In genomic region chr1:67584938-67585337, GRCh38 we compare ENCODE assay signal across 21 cellular contexts.
DNase-seq lines count a peak whose midpoint lies in the region; ATAC-seq and TF ChIP-seq lines count a peak whose summit lies in the region.
"Had no signal": no experiment of that assay in that cellular context is flagged by ENCODE, and none has a peak within 500 bp of the region (broad histone marks: within the 10 kb centered on the region; RNA-seq: fewer than 3 reads in every experiment).

No MANE protein-coding gene starts in this region.

- H3K27me3 ChIP-seq in heart left ventricle (no peaks in the 10 kb centered on the region), thoracic aorta (replicated peaks; ENCODE audit: insufficient read depth) (no peaks in the 10 kb centered on the region), mammary epithelial cell (ENCODE audit: insufficient read depth, low read length) (no peaks in the 10 kb centered on the region)

- no peak overlapping the region for H2AFZ ChIP-seq in mammary epithelial cell (ENCODE audit: low read depth, low read length)

- CTCF ChIA-PET in mammary epithelial cell (lab: Charles Lee; ENCODE audit: low non-redundant PET): no interaction called here

- no peak overlapping the region for H3K4me2 ChIP-seq in mammary epithelial cell (ENCODE audit: insufficient read depth, low read depth, low read length)

- ATAC-seq in heart left ventricle: peak in 3 of 4 donors; percentile 35 to 58 (median 37)
- ATAC-seq in left cardiac atrium: no peak
- peak; percentile 63 for ATAC-seq in left ventricle myocardium superior
- no peak for ATAC-seq in thoracic aorta (ENCODE audit: insufficient number of reproducible peaks, low FRiP score, low read depth)
- ATAC-seq: PC-3 had no signal

- no peak for TF ChIP-seq CTCF in heart left ventricle (IDR thresholded peaks at IDR 0.05)
- no peak for TF ChIP-seq CTCF in thoracic aorta (IDR thresholded peaks at IDR 0.05)
- TF ChIP-seq CTCF in mammary epithelial cell (conservative IDR thresholded peaks at IDR 0.05 in 1 of 2, IDR thresholded peaks at IDR 0.05 in 1 of 2; ENCODE audit: extremely low read depth in 1 of 2, insufficient read depth in 1 of 2, low read depth in 1 of 2, low read length in 2 of 2): no peak

- H3K36me3 ChIP-seq in heart left ventricle (no peaks in the 10 kb centered on the region), thoracic aorta (no peaks in the 10 kb centered on the region), mammary epithelial cell (ENCODE audit: insufficient read depth, low read length) (no peaks in the 10 kb centered on the region)

- WGBS in heart left ventricle, 4 donors: 54 to 72% (median 59%) methylated on average over 5 to 6 of the region's 6 CpGs
- WGBS in mammary epithelial cell (ENCODE audit: low coverage, missing lambda C conversion rate): 84% methylated on average over 5 of the region's 6 CpGs

- dilution Hi-C loops in mammary epithelial cell (cut with HindIII; ENCODE audit: low sequenced_read_pairs): loop anchor here (5.0 kb wide), 1 partner anchor 97 kb away; no protein-coding TSS in a partner anchor

- no peaks in the 10 kb centered on the region for H3K9me3 ChIP-seq in heart left ventricle
- no peaks in the 10 kb centered on the region for H3K9me3 ChIP-seq in thoracic aorta
- no peaks in the 10 kb centered on the region for H3K9me3 ChIP-seq in mammary epithelial cell (replicated peaks; ENCODE audit: insufficient read depth, low read length)

- H4K20me1 ChIP-seq in mammary epithelial cell (ENCODE audit: insufficient read depth, low read length): no peaks in the 10 kb centered on the region

- H3K9ac ChIP-seq in mammary epithelial cell (ENCODE audit: insufficient read depth, low read length): no peak overlapping the region

- H3K27ac ChIP-seq in heart left ventricle: peak overlapping the region in 1 of 12 donors; percentile 28
- peak overlapping the region; percentile 12 to 86 for H3K27ac ChIP-seq in thoracic aorta
- no peak overlapping the region for H3K27ac ChIP-seq in mammary epithelial cell (ENCODE audit: insufficient read depth, low read depth, low read length)

- DNase-seq in heart left ventricle (peak in 1 of 5 donors; percentile 44), left cardiac atrium (no peak), left ventricle myocardium superior (peak; percentile 50), thoracic aorta (ENCODE audit: low spot score) (peak; percentile 43), mammary epithelial cell (no peak), NCI-H69 (lab: John Stamatoyannopoulos, UW) (no peak), foreskin melanocyte (no peak)
- DNase-seq: DMS153; DND-41; Kasumi-1; NCI-H1092 treated with DMSO at 0.1 percent for 48 hours; NCI-H1436; NCI-H187; NCI-H2081 treated with DMSO at 0.1 percent for 48 hours; NCI-H2171; NCI-H226; NCI-H510A treated with DMSO at 0.1 percent for 48 hours; NCI-H774; NK-92 treated with Interleukin-12 subunit alpha and Interleukin-12 subunit beta, amount 100 ng/mL, for 24 hours; PC-3; SHP77 had no signal

- TF ChIP-seq POLR2A in heart left ventricle (IDR thresholded peaks at IDR 0.05): no peak

- intact Hi-C loops in heart left ventricle (cut with DNase I) (no loop called here), left cardiac atrium (cut with DNase I) (no loop called here), left ventricle myocardium superior (cut with micrococcal nuclease) (no loop called here), mammary epithelial cell (cut with micrococcal nuclease) (no loop called here)

- H3K4me1 ChIP-seq in heart left ventricle: peaks cover 0 to 54% (median 17%) of the 10 kb centered on the region in 12 donors
- peaks cover 43 to 75% of the 10 kb centered on the region in 2 donors for H3K4me1 ChIP-seq in thoracic aorta (ENCODE audit: control insufficient read depth in 1 of 2, low read depth in 2 of 2)
- H3K4me1 ChIP-seq in mammary epithelial cell (ENCODE audit: insufficient read depth, low read length): peaks cover 6% of the 10 kb centered on the region

- no peak overlapping the region for H3K4me3 ChIP-seq in heart left ventricle
- no peak overlapping the region for H3K4me3 ChIP-seq in thoracic aorta
- no peak overlapping the region for H3K4me3 ChIP-seq in mammary epithelial cell (replicated peaks in 1 of 3; ENCODE audit: insufficient read depth in 1 of 3, low read depth in 2 of 3, low read length in 3 of 3)

- no TSS peak for BruUV-seq in mammary epithelial cell (replicated peaks; lab: Mats Ljungman, UMichigan)

- in situ Hi-C loops in mammary epithelial cell (cut with MboI; ENCODE audit: low sequenced_read_pairs in 2 of 2): no loop called here

- no peaks in the 10 kb centered on the region for H3K79me2 ChIP-seq in mammary epithelial cell (ENCODE audit: insufficient read depth, low read length)

Comparison
In these comparisons a context has a peak if more than half of its experiments do, and no peak if none do; other contexts are left out.
1. ATAC-seq: peak in heart left ventricle (3 of 4) and left ventricle myocardium superior (single experiment); none in left cardiac atrium (0 of 2) and thoracic aorta (single experiment).
2. DNase-seq: peak in left ventricle myocardium superior (single experiment) and thoracic aorta (single experiment); none in left cardiac atrium (single experiment), mammary epithelial cell (single experiment), NCI-H69 (single experiment) and foreskin melanocyte (single experiment).